ENCODE assay signal across 19 cellular contexts in the genomic region with DNA sequence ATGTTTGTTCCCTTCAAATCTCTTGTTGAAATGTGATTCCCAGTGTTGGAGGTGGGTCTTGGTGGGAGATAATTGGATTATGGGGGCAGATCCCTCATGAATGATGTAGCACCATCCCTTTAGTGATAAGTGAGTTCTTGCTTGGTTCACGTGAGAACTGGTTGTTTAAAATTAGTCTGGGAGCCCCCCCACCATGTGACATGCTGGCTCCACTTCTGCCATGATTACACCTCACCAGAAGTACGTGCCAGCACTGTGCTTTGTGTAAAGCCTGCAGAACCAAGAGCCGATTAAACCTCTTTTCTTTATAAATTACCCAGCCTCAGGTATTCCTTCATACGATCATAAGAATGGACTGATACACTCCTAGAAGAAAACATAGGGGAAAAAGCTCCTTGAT. TPM values are rescaled to one million over a fixed set of nuclear protein-coding genes. Genes with fewer than 3 reads are reported as not detected.
A peak's percentile ranks its signal among the peaks of the same experiment; 100 is the strongest.
DNase-seq lines count a peak whose midpoint lies in the region; ATAC-seq and TF ChIP-seq lines count a peak whose summit lies in the region.
"Had no signal": no experiment of that assay in that cellular context is flagged by ENCODE, and none has a peak within 500 bp of the region (broad histone marks: within the 10 kb centered on the region; RNA-seq: fewer than 3 reads in every experiment).

No MANE protein-coding gene starts in this region.

- DNase-seq in NCI-H82 (lab: John Stamatoyannopoulos, UW) (peak; percentile 74), NCI-H82 treated with DMSO at 0.1 percent for 48 hours (lab: John Stamatoyannopoulos, UW; ENCODE audit: unreplicated experiment) (no peak), cerebellar cortex (ENCODE audit: low spot score) (peak; percentile 26), left cardiac atrium (no peak), neural crest cell (ENCODE audit: low read depth, low spot score) (no peak), foreskin melanocyte (no peak)
- DNase-seq in stimulated activated effector memory CD8-positive, alpha-beta T cell treated with anti-CD3 and anti-CD28 coated beads, Interleukin-12 subunit alpha, Interleukin-12 subunit beta, amount 100 ng/mL, for 72 hours (ENCODE audit: low spot score in 2 of 2), result no peak
- DNase-seq: 8988T; CD4-positive, CD25-positive, alpha-beta regulatory T cell; GM23248; HFFc6; NCI-H1092; NCI-H1417 treated with DMSO at 0.1 percent for 48 hours; NCI-H1694 treated with DMSO at 0.1 percent for 48 hours; NCI-H2081; NCI-H345; NCI-H510A treated with DMSO at 0.1 percent for 48 hours; PC-3 had no signal

- peak overlapping the region; percentile 81 for H3K27ac Mint-ChIP-seq in neural crest cell (ENCODE audit: unreplicated experiment)
- no peak overlapping the region for H3K27ac Mint-ChIP-seq in stimulated activated effector memory CD8-positive, alpha-beta T cell treated with anti-CD3 and anti-CD28 coated beads, Interleukin-12 subunit alpha, Interleukin-12 subunit beta, amount 100 ng/mL, for 72 hours
- H3K27ac Mint-ChIP-seq: CD4-positive, CD25-positive, alpha-beta regulatory T cell; HFFc6 had no signal

- peaks cover 39% of the 10 kb centered on the region for H3K4me1 Mint-ChIP-seq in neural crest cell
- H3K4me1 Mint-ChIP-seq in stimulated activated effector memory CD8-positive, alpha-beta T cell treated with anti-CD3 and anti-CD28 coated beads, Interleukin-12 subunit alpha, Interleukin-12 subunit beta, amount 100 ng/mL, for 72 hours, result peaks cover 7% of the 10 kb centered on the region

- intact Hi-C loops in left cardiac atrium (cut with DNase I), result loop anchor here in 1 of 2 donors (10.0 kb wide), 1 partner anchor 56 kb away; no protein-coding TSS in a partner anchor

- no peaks in the 10 kb centered on the region for H3K27me3 Mint-ChIP-seq in neural crest cell (ENCODE audit: low read depth)
- H3K27me3 Mint-ChIP-seq: CD4-positive, CD25-positive, alpha-beta regulatory T cell had no signal

- H3K9me3 Mint-ChIP-seq in neural crest cell, result no peaks in the 10 kb centered on the region
- H3K9me3 Mint-ChIP-seq in stimulated activated effector memory CD8-positive, alpha-beta T cell treated with anti-CD3 and anti-CD28 coated beads, Interleukin-12 subunit alpha, Interleukin-12 subunit beta, amount 100 ng/mL, for 72 hours, result no peaks in the 10 kb centered on the region
- H3K9me3 Mint-ChIP-seq: CD4-positive, CD25-positive, alpha-beta regulatory T cell; HFFc6 had no signal

- no peak overlapping the region for H3K4me3 Mint-ChIP-seq in neural crest cell
- H3K4me3 Mint-ChIP-seq in stimulated activated effector memory CD8-positive, alpha-beta T cell treated with anti-CD3 and anti-CD28 coated beads, Interleukin-12 subunit alpha, Interleukin-12 subunit beta, amount 100 ng/mL, for 72 hours, result no peak overlapping the region
- H3K4me3 Mint-ChIP-seq: HFFc6 had no signal

- peaks cover 8% of the 10 kb centered on the region for H3K36me3 Mint-ChIP-seq in neural crest cell (ENCODE audit: low read depth)
- H3K36me3 Mint-ChIP-seq in stimulated activated effector memory CD8-positive, alpha-beta T cell treated with anti-CD3 and anti-CD28 coated beads, Interleukin-12 subunit alpha, Interleukin-12 subunit beta, amount 100 ng/mL, for 72 hours, result peaks cover 13% of the 10 kb centered on the region

- ATAC-seq in left cardiac atrium (peak; percentile 56 to 63), HG02798 (IDR thresholded peaks at IDR 0.05; ENCODE audit: poor library complexity, unreplicated experiment) (no peak)
- ATAC-seq in stimulated activated effector memory CD8-positive, alpha-beta T cell treated with anti-CD3 and anti-CD28 coated beads, Interleukin-12 subunit alpha, Interleukin-12 subunit beta, amount 100 ng/mL, for 72 hours, result no peak
- ATAC-seq: PC-3 had no signal

- TF ChIP-seq CTCF in neural crest cell (conservative IDR thresholded peaks at IDR 0.05), result no peak

RNA-seq across cellular contexts. Expression of gene ABI2, which starts 10.1 kb away (rescaled TPM):
- total RNA-seq in left cardiac atrium (10 to 100 TPM; 51.0 to 65.2 TPM), neural crest cell (147 and 162 TPM in 2 replicates)

Comparison
In these comparisons a context has a peak if more than half of its experiments do, and no peak if none do; other contexts are left out.
1. DNase-seq: peak in NCI-H82 (single experiment) and cerebellar cortex (single experiment); none in NCI-H82 treated with DMSO at 0.1 percent for 48 hours (single experiment), left cardiac atrium (single experiment), neural crest cell (single experiment), stimulated activated effector memory CD8-positive, alpha-beta T cell treated with anti-CD3 and anti-CD28 coated beads, Interleukin-12 subunit alpha, Interleukin-12 subunit beta, amount 100 ng/mL, for 72 hours (0 of 2) and foreskin melanocyte (single experiment).
2. ATAC-seq: peak in left cardiac atrium (2 of 2); none in stimulated activated effector memory CD8-positive, alpha-beta T cell treated with anti-CD3 and anti-CD28 coated beads, Interleukin-12 subunit alpha, Interleukin-12 subunit beta, amount 100 ng/mL, for 72 hours (single experiment) and HG02798 (single experiment).